Comparison of ENCODE assay signal across 9 cellular contexts in genomic region chr9:93357649-93358048, GRCh38.
DNase-seq lines count a peak whose midpoint lies in the region; ATAC-seq and TF ChIP-seq lines count a peak whose summit lies in the region.
"Had no signal": no experiment of that assay in that cellular context is flagged by ENCODE, and none has a peak within 500 bp of the region (broad histone marks: within the 10 kb centered on the region; RNA-seq: fewer than 3 reads in every experiment).

No MANE protein-coding gene starts in this region.

- H4K20me1 ChIP-seq in GM23338 (replicated peaks; ENCODE audit: insufficient read depth) (peaks cover 13% of the 10 kb centered on the region), OCI-LY1 (ENCODE audit: insufficient read depth, low read length) (no peaks in the 10 kb centered on the region)

- H3K18ac ChIP-seq in mesendoderm (ENCODE audit: low read length) = peak overlapping the region; percentile 30

- H3K23ac ChIP-seq in mesendoderm (ENCODE audit: low read length) = no peak overlapping the region

- no peak overlapping the region for H2BK120ac ChIP-seq in mesendoderm (ENCODE audit: low read depth, low read length)

- peaks cover 74% of the 10 kb centered on the region for H3K36me3 ChIP-seq in GM23338 (ENCODE audit: insufficient read depth)
- H3K36me3 ChIP-seq in OCI-LY1 (ENCODE audit: insufficient read depth, low read length) = no peaks in the 10 kb centered on the region; the same call in 1 of the 2 replicates
- no peaks in the 10 kb centered on the region for H3K36me3 ChIP-seq in mesendoderm (ENCODE audit: control insufficient read depth, insufficient read depth, low read length)

- H2BK15ac ChIP-seq in mesendoderm (replicated peaks; ENCODE audit: low read depth) = no peak overlapping the region

- H3K27me3 ChIP-seq in GM23338 (ENCODE audit: insufficient read depth) = no peaks in the 10 kb centered on the region
- no peaks in the 10 kb centered on the region for H3K27me3 ChIP-seq in OCI-LY1 (ENCODE audit: insufficient read depth, low read length)
- H3K27me3 ChIP-seq in mesendoderm (ENCODE audit: insufficient read depth, low read length, poor library complexity) = no peaks in the 10 kb centered on the region

- H3K27ac ChIP-seq in GM23338 (ENCODE audit: low read depth) (peak overlapping the region; percentile 35; the same call in 1 of the 2 replicates), OCI-LY1 (ENCODE audit: low read depth, low read length, poor library complexity, severe bottlenecking) (no peak overlapping the region), mesendoderm (ENCODE audit: low read depth, low read length) (no peak overlapping the region)

- peaks cover 13% of the 10 kb centered on the region for H3K4me1 Mint-ChIP-seq in activated CD4-positive, alpha-beta T cell treated with anti-CD3 and anti-CD28 coated beads, Interleukin-2, amount 10 ng/mL, durations not matched to agents 7 days and 5 days
- H3K4me1 Mint-ChIP-seq in GM23338 = peaks cover 28% of the 10 kb centered on the region

- WGBS in mesendoderm (ENCODE audit: extremely low coverage, insufficient coverage, low lambda C conversion rate) = no CpG with 5 or more reads among the region's 5 CpGs

- no peaks in the 10 kb centered on the region for H3K27me3 Mint-ChIP-seq in activated CD4-positive, alpha-beta T cell treated with anti-CD3 and anti-CD28 coated beads, Interleukin-2, amount 10 ng/mL, durations not matched to agents 7 days and 5 days
- peaks cover 2% of the 10 kb centered on the region for H3K27me3 Mint-ChIP-seq in GM23338 (ENCODE audit: insufficient read depth, low read depth, poor library complexity)

- H3K79me1 ChIP-seq in mesendoderm (ENCODE audit: low read length) = no peaks in the 10 kb centered on the region

- H3K4me3 Mint-ChIP-seq in activated CD4-positive, alpha-beta T cell treated with anti-CD3 and anti-CD28 coated beads, Interleukin-2, amount 10 ng/mL, durations not matched to agents 7 days and 5 days = no peak overlapping the region
- H3K4me3 Mint-ChIP-seq in GM23338 = no peak overlapping the region

- H3F3A ChIP-seq in GM23338 (replicated peaks; ENCODE audit: low read depth) = peaks cover 48% of the 10 kb centered on the region
- H3F3A ChIP-seq in OCI-LY1 (ENCODE audit: insufficient read depth, low read length) = no peaks in the 10 kb centered on the region

- no peak overlapping the region for H2BK5ac ChIP-seq in mesendoderm (ENCODE audit: low read length)

- peak; percentile 32 for DNase-seq in activated CD4-positive, alpha-beta T cell treated with anti-CD3 and anti-CD28 coated beads, Interleukin-2, amount 10 ng/mL, durations not matched to agents 7 days and 5 days
- no peak for DNase-seq in activated CD4-positive, alpha-beta T cell treated with anti-CD3 and anti-CD28 coated beads, Interleukin-2, amount 50 U/mL, for 1 hour
- no peak for DNase-seq in GM23338 (ENCODE audit: low spot score)
- DNase-seq in mesendoderm = no peak
- DNase-seq: NCI-H1417 treated with DMSO at 0.1 percent for 48 hours had no signal

- no peaks in the 10 kb centered on the region for H3K9me2 ChIP-seq in GM23338 (ENCODE audit: insufficient read depth)
- H3K9me2 ChIP-seq in OCI-LY1 (ENCODE audit: low read depth, low read length) = no peaks in the 10 kb centered on the region

- peak overlapping the region; percentile 15 for H3K4me3 ChIP-seq in GM23338
- no peak overlapping the region for H3K4me3 ChIP-seq in OCI-LY1 (ENCODE audit: low read depth, low read length, poor library complexity, severe bottlenecking)
- no peak overlapping the region for H3K4me3 ChIP-seq in mesendoderm (ENCODE audit: low read length)

- H4K5ac ChIP-seq in mesendoderm (ENCODE audit: low read length) = no peak overlapping the region

- ATAC-seq in GM23338 (no peak), HG02970 (IDR thresholded peaks at IDR 0.05; ENCODE audit: low FRiP score, unreplicated experiment) (no peak), GM19023 (IDR thresholded peaks at IDR 0.05; ENCODE audit: unreplicated experiment) (no peak), GM21576 (IDR thresholded peaks at IDR 0.05; ENCODE audit: unreplicated experiment) (no peak)

- POLR2A ChIA-PET in activated CD4-positive, alpha-beta T cell treated with anti-CD3 and anti-CD28 coated beads, Interleukin-2, amount 10 ng/mL, durations not matched to agents 7 days and 5 days (lab: Charles Lee) = no interaction called here

- peak overlapping the region; percentile 75 for H3K27ac Mint-ChIP-seq in activated CD4-positive, alpha-beta T cell treated with anti-CD3 and anti-CD28 coated beads, Interleukin-2, amount 10 ng/mL, durations not matched to agents 7 days and 5 days
- 0 out of 2 replicates have a peak overlapping the region, but pooled peaks have one; percentile 52 for H3K27ac Mint-ChIP-seq in GM23338

- H3K56ac ChIP-seq in mesendoderm (ENCODE audit: low read length) = no peak overlapping the region

- no peak overlapping the region for H4K8ac ChIP-seq in mesendoderm (ENCODE audit: low read depth, low read length)

- H3K4ac ChIP-seq in mesendoderm (ENCODE audit: low read depth, low read length) = peak overlapping the region; percentile 55

- H2AK5ac ChIP-seq in mesendoderm (ENCODE audit: low read length) = peak overlapping the region; percentile 29

- H3K4me1 ChIP-seq in GM23338 (ENCODE audit: insufficient read depth) (peaks cover 51% of the 10 kb centered on the region), OCI-LY1 (ENCODE audit: insufficient read depth, low read length, severe bottlenecking) (peaks cover 8% of the 10 kb centered on the region), mesendoderm (ENCODE audit: control insufficient read depth, low read depth, low read length) (peaks cover 6% of the 10 kb centered on the region)

- no peak overlapping the region for H2AFZ ChIP-seq in GM23338
- peak overlapping the region; percentile 96 for H2AFZ ChIP-seq in OCI-LY1 (ENCODE audit: low read length)

- H3K4me2 ChIP-seq in GM23338 = peak overlapping the region; percentile 28
- H3K4me2 ChIP-seq in OCI-LY1 (ENCODE audit: low read length) = peak overlapping the region; percentile 32; the same call in 1 of the 2 replicates
- H3K4me2 ChIP-seq in mesendoderm (ENCODE audit: low read length) = no peak overlapping the region

- H3K9me3 Mint-ChIP-seq in activated CD4-positive, alpha-beta T cell treated with anti-CD3 and anti-CD28 coated beads, Interleukin-2, amount 10 ng/mL, durations not matched to agents 7 days and 5 days = peaks cover 12% of the 10 kb centered on the region
- peaks cover 49% of the 10 kb centered on the region for H3K9me3 Mint-ChIP-seq in GM23338

- CTCF ChIA-PET in activated CD4-positive, alpha-beta T cell treated with anti-CD3 and anti-CD28 coated beads, Interleukin-2, amount 10 ng/mL, durations not matched to agents 7 days and 5 days (lab: Charles Lee) = interaction anchor here (0.7 to 1.1 kb wide), 2 partner anchors 300 to 378 kb away, joined by 3 read pairs; no protein-coding TSS in a partner anchor

- H3K9ac ChIP-seq in OCI-LY1 (ENCODE audit: low read length) (no peak overlapping the region), mesendoderm (ENCODE audit: low read length) (no peak overlapping the region)

- no peaks in the 10 kb centered on the region for H3K36me3 Mint-ChIP-seq in activated CD4-positive, alpha-beta T cell treated with anti-CD3 and anti-CD28 coated beads, Interleukin-2, amount 10 ng/mL, durations not matched to agents 7 days and 5 days (ENCODE audit: low read depth)
- H3K36me3 Mint-ChIP-seq in GM23338 (ENCODE audit: low read depth) = peaks cover 69% of the 10 kb centered on the region

- H3K79me2 ChIP-seq in GM23338 (replicated peaks; ENCODE audit: insufficient read depth) (peaks cover 63% of the 10 kb centered on the region), OCI-LY1 (ENCODE audit: insufficient read depth, low read length) (no peaks in the 10 kb centered on the region), mesendoderm (ENCODE audit: control insufficient read depth, insufficient read depth, low read length) (peaks cover 1% of the 10 kb centered on the region)

- TF ChIP-seq CTCF in GM23338 (conservative IDR thresholded peaks at IDR 0.05; ENCODE audit: low read depth in 2 of 2) = no peak
- TF ChIP-seq CTCF in OCI-LY1 (IDR thresholded peaks at IDR 0.05; ENCODE audit: low read length) = no peak

- peaks cover 10% of the 10 kb centered on the region for H3K9me3 ChIP-seq in OCI-LY1 (ENCODE audit: low read length)

TF ChIP-seq in GM23338, 12 proteins besides CTCF, POLR2A, EP300 and RAD21:
- TF ChIP-seq, protein P1, sequence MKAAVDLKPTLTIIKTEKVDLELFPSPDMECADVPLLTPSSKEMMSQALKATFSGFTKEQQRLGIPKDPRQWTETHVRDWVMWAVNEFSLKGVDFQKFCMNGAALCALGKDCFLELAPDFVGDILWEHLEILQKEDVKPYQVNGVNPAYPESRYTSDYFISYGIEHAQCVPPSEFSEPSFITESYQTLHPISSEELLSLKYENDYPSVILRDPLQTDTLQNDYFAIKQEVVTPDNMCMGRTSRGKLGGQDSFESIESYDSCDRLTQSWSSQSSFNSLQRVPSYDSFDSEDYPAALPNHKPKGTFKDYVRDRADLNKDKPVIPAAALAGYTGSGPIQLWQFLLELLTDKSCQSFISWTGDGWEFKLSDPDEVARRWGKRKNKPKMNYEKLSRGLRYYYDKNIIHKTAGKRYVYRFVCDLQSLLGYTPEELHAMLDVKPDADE (IDR thresholded peaks at IDR 0.05) = no peak
- TF ChIP-seq POLR2AphosphoS5 (IDR thresholded peaks at IDR 0.05; ENCODE audit: low read depth) (no peak), REST (IDR thresholded peaks at IDR 0.05; ENCODE audit: unreplicated experiment) (no peak)
